1 cellular context compared by ENCODE assay signal in the genomic region with DNA sequence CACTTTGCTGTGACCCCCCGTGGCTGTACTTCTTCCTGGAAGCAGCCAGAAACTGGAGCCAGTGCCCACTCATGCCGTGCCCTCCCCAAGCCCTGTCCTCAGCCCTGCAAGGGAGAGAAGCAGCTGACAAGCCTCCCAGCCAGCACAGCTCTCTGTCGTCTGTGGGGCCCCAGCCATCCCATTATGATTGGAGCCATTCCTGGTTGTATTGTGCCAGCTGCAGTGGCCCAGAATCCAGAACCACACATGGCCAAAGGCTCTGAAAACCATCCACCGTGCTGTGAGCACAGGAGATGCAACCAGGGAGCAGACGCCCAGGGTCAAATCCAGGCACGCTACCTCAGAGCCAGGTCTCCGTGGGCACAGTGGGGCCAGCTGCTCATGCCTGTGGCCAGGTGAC.
TF ChIP-seq lines count a peak whose summit lies in the region.

No MANE protein-coding gene starts in this region.

TF ChIP-seq in A549, 52 proteins besides CTCF, POLR2A, EP300 and RAD21 (continued from another document):
- TF ChIP-seq HDAC2 (IDR thresholded peaks at IDR 0.05), result no peak
- no peak for TF ChIP-seq MAFK (IDR thresholded peaks at IDR 0.05; ENCODE audit: partially characterized antibody)
- TF ChIP-seq MAZ (IDR thresholded peaks at IDR 0.05; ENCODE audit: borderline replicate concordance, low read depth, low read length), result no peak
- TF ChIP-seq RARB (CRISPR knock-in tag; IDR thresholded peaks at IDR 0.05), result no peak
- TF ChIP-seq PHF8 (IDR thresholded peaks at IDR 0.05; ENCODE audit: borderline replicate concordance, low read depth), result no peak
- no peak for TF ChIP-seq CBX8 (IDR thresholded peaks at IDR 0.05)
- no peak for TF ChIP-seq SMC3 (IDR thresholded peaks at IDR 0.05)
- TF ChIP-seq ZFP36 (IDR thresholded peaks at IDR 0.05; ENCODE audit: borderline replicate concordance, partially characterized antibody), result no peak
- no peak for TF ChIP-seq KDM5A (IDR thresholded peaks at IDR 0.05)
- no peak for TF ChIP-seq KDM1A (IDR thresholded peaks at IDR 0.05; ENCODE audit: low read depth)
- no peak for TF ChIP-seq GATA3 (IDR thresholded peaks at IDR 0.05; ENCODE audit: borderline replicate concordance)
- TF ChIP-seq NFE2L2 (conservative IDR thresholded peaks at IDR 0.05; ENCODE audit: low read length), result no peak
- TF ChIP-seq MYC (IDR thresholded peaks at IDR 0.05; ENCODE audit: borderline replicate concordance, low read length), result no peak
- TF ChIP-seq, protein P1, sequence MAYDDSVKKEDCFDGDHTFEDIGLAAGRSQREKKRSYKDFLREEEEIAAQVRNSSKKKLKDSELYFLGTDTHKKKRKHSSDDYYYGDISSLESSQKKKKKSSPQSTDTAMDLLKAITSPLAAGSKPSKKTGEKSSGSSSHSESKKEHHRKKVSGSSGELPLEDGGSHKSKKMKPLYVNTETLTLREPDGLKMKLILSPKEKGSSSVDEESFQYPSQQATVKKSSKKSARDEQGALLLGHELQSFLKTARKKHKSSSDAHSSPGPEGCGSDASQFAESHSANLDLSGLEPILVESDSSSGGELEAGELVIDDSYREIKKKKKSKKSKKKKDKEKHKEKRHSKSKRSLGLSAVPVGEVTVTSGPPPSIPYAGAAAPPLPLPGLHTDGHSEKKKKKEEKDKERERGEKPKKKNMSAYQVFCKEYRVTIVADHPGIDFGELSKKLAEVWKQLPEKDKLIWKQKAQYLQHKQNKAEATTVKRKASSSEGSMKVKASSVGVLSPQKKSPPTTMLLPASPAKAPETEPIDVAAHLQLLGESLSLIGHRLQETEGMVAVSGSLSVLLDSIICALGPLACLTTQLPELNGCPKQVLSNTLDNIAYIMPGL (CRISPR knock-in tag; IDR thresholded peaks at IDR 0.05; ENCODE audit: borderline replicate concordance), result no peak
